9 cellular contexts compared by ENCODE assay signal in genomic region chr6:26019261-26019845, GRCh38. TPM values are rescaled to one million over a fixed set of nuclear protein-coding genes. Genes with fewer than 3 reads are reported as not detected.
DNase-seq lines count a peak whose midpoint lies in the region; ATAC-seq and TF ChIP-seq lines count a peak whose summit lies in the region.
"Had no signal": no experiment of that assay in that cellular context is flagged by ENCODE, and none has a peak within 500 bp of the region (broad histone marks: within the 10 kb centered on the region; RNA-seq: fewer than 3 reads in every experiment).

No MANE protein-coding gene starts in this region.

- peak overlapping the region; percentile 100 for H3K27ac Mint-ChIP-seq in GM23338

- intact Hi-C loops in PC-3 (cut with micrococcal nuclease) (no loop called here), mucosa of descending colon (cut with DNase I, micrococcal nuclease) (no loop called here)

- H3K4me1 ChIP-seq in GM23338 (ENCODE audit: insufficient read depth) = peaks cover 38% of the 10 kb centered on the region
- peaks cover 15% of the 10 kb centered on the region for H3K4me1 ChIP-seq in PC-3 (ENCODE audit: insufficient read depth, low read length)
- H3K4me1 ChIP-seq in osteoblast (ENCODE audit: insufficient read depth, low read length) = peaks cover 25% of the 10 kb centered on the region
- no peaks in the 10 kb centered on the region for H3K4me1 ChIP-seq in mucosa of descending colon (ENCODE audit: low read depth)

- H3K36me3 Mint-ChIP-seq in GM23338 (ENCODE audit: low read depth) = no peaks in the 10 kb centered on the region; the same call in 2 of the 3 replicates

- H4K20me1 ChIP-seq in GM23338 (replicated peaks; ENCODE audit: insufficient read depth) (no peaks in the 10 kb centered on the region), PC-3 (ENCODE audit: low read length) (no peaks in the 10 kb centered on the region), osteoblast (ENCODE audit: insufficient read depth, low read length) (no peaks in the 10 kb centered on the region)

- no peak overlapping the region for H2AFZ ChIP-seq in GM23338
- 0 out of 2 replicates have a peak overlapping the region, but pooled peaks have one; percentile 73 for H2AFZ ChIP-seq in PC-3 (ENCODE audit: low read length)
- H2AFZ ChIP-seq in osteoblast (ENCODE audit: low read length) = peak overlapping the region; percentile 64

- no peaks in the 10 kb centered on the region for H3K36me3 ChIP-seq in GM23338 (ENCODE audit: insufficient read depth)
- no peaks in the 10 kb centered on the region for H3K36me3 ChIP-seq in PC-3 (ENCODE audit: low read depth, low read length)
- H3K36me3 ChIP-seq in osteoblast (ENCODE audit: insufficient read depth, low read length) = no peaks in the 10 kb centered on the region
- H3K36me3 ChIP-seq in mucosa of descending colon (ENCODE audit: low read depth) = no peaks in the 10 kb centered on the region
- H3K36me3 ChIP-seq: heart left ventricle, pancreas had no signal

- H3K9me2 ChIP-seq in GM23338 (ENCODE audit: insufficient read depth) (no peaks in the 10 kb centered on the region), PC-3 (replicated peaks; ENCODE audit: low read length) (no peaks in the 10 kb centered on the region)

- peak overlapping the region; percentile 96 for H3K4me3 Mint-ChIP-seq in GM23338

- no peak for DNase-seq in GM23338 (ENCODE audit: low spot score)
- no peak for DNase-seq in PC-3
- DNase-seq in epithelial cell of proximal tubule (ENCODE audit: low read depth) = no peak
- no peak for DNase-seq in osteoblast (ENCODE audit: insufficient read length, low spot score, missing footprints)
- no peak for DNase-seq in NCI-H1417 (lab: John Stamatoyannopoulos, UW)
- DNase-seq in mucosa of descending colon = no peak
- DNase-seq: heart left ventricle, pancreas had no signal

- H3F3A ChIP-seq in GM23338 (replicated peaks; ENCODE audit: low read depth) = 0 out of 2 replicates have a peak, but pooled peaks cover 7% of the 10 kb centered on the region
- peaks cover 6% of the 10 kb centered on the region for H3F3A ChIP-seq in PC-3 (ENCODE audit: low read length, unreplicated experiment)

- no peaks in the 10 kb centered on the region; the same call in 2 of the 3 replicates for H3K9me3 Mint-ChIP-seq in GM23338

- H3K27me3 Mint-ChIP-seq in GM23338 (ENCODE audit: insufficient read depth, low read depth, poor library complexity) = peaks cover 28% of the 10 kb centered on the region

- POLR2A ChIA-PET in PC-3 (lab: Charles Lee; ENCODE audit: unreplicated experiment) = interaction anchor here (3.4 kb wide), 1 partner anchor 12 kb away, joined by 54 read pairs; a partner anchor contains a TSS

- CTCF ChIA-PET in PC-3 (lab: Charles Lee) = no interaction called here

- H3K4me2 ChIP-seq in GM23338 (no peak overlapping the region), PC-3 (ENCODE audit: low read length) (peak overlapping the region; percentile 97), osteoblast (ENCODE audit: insufficient read depth, low read length) (peak overlapping the region; percentile 93)

- H3K79me2 ChIP-seq in GM23338 (replicated peaks; ENCODE audit: insufficient read depth) = no peaks in the 10 kb centered on the region
- H3K79me2 ChIP-seq in PC-3 (ENCODE audit: low read length) = no peaks in the 10 kb centered on the region
- H3K79me2 ChIP-seq in osteoblast (ENCODE audit: insufficient read depth, low read length) = no peaks in the 10 kb centered on the region

- no peak overlapping the region for H3K4me3 ChIP-seq in GM23338
- peak overlapping the region; percentile 96; the same call in 1 of the 2 replicates for H3K4me3 ChIP-seq in PC-3 (ENCODE audit: low read length)
- peak overlapping the region; percentile 64 for H3K4me3 ChIP-seq in epithelial cell of proximal tubule (ENCODE audit: low read depth, low read length)
- H3K4me3 ChIP-seq in osteoblast (ENCODE audit: insufficient read depth, low read length) = peak overlapping the region; percentile 79
- no peak overlapping the region for H3K4me3 ChIP-seq in mucosa of descending colon

- H3K9me3 ChIP-seq in PC-3 (ENCODE audit: low read length) (no peaks in the 10 kb centered on the region), osteoblast (ENCODE audit: low read depth, low read length) (no peaks in the 10 kb centered on the region), mucosa of descending colon (peaks cover 2% of the 10 kb centered on the region)
- H3K9me3 ChIP-seq: heart left ventricle, pancreas had no signal

- H3K9ac ChIP-seq in PC-3 (ENCODE audit: low read length) = no peak overlapping the region

- ATAC-seq in GM23338 (no peak), PC-3 (no peak), mucosa of descending colon (no peak), GM18858 (IDR thresholded peaks at IDR 0.05; ENCODE audit: unreplicated experiment) (no peak)

- H3K27me3 ChIP-seq in GM23338 (ENCODE audit: insufficient read depth) (no peaks in the 10 kb centered on the region), PC-3 (ENCODE audit: low read length) (no peaks in the 10 kb centered on the region), osteoblast (ENCODE audit: insufficient read depth, low read length) (no peaks in the 10 kb centered on the region)
- H3K27me3 ChIP-seq: heart left ventricle, pancreas had no signal

- peaks cover 45% of the 10 kb centered on the region for H3K4me1 Mint-ChIP-seq in GM23338

- H3K27ac ChIP-seq in GM23338 (ENCODE audit: low read depth) (no peak overlapping the region), PC-3 (ENCODE audit: low read length) (no peak overlapping the region), osteoblast (ENCODE audit: low read depth, low read length) (peak overlapping the region; percentile 97)

- TF ChIP-seq CTCF in GM23338 (conservative IDR thresholded peaks at IDR 0.05; ENCODE audit: low read depth in 2 of 2) (no peak), PC-3 (conservative IDR thresholded peaks at IDR 0.05; ENCODE audit: low read depth, low read length) (no peak), epithelial cell of proximal tubule (conservative IDR thresholded peaks at IDR 0.05; ENCODE audit: low read depth, low read length) (no peak), osteoblast (IDR thresholded peaks at IDR 0.05; ENCODE audit: extremely low read depth, low read depth, low read length) (no peak), mucosa of descending colon (IDR thresholded peaks at IDR 0.05) (no peak)

- no TSS peak for BruUV-seq in PC-3 (replicated peaks; lab: Mats Ljungman, UMichigan)

TF ChIP-seq in GM23338, 12 proteins besides CTCF, POLR2A, EP300 and RAD21 (continues in another document):
- TF ChIP-seq JUNB (IDR thresholded peaks at IDR 0.05; ENCODE audit: unreplicated experiment) (no peak), ZNF331 (CRISPR knock-in tag; IDR thresholded peaks at IDR 0.05; ENCODE audit: low read depth) (no peak)

RNA-seq across cellular contexts. Expression of gene TRIM38, which starts 56.8 kb away (rescaled TPM):
- total RNA-seq in GM23338 (2014; rRNA removed; shearing (Covaris generic)) = 0.58 and 0.66 TPM in 2 replicates
- polyA plus RNA-seq in GM23338 (2016; fragmentation: Nextera tagmentation; extraction: Ambion mirVana) = 0.57 and 0.82 TPM in 2 replicates
- total RNA-seq in PC-3 (2014; rRNA removed) (5.6 and 6.4 TPM in 2 replicates), epithelial cell of proximal tubule (3.0 and 4.2 TPM in 2 replicates), osteoblast (13.0 and 13.3 TPM in 2 replicates), mucosa of descending colon (10 to 100 TPM; 11.4 to 15.8 (median 12.6) TPM)

Comparison
In these comparisons a context has a peak if more than half of its experiments do, and no peak if none do; other contexts are left out.
1. H3K4me3 ChIP-seq: peak in PC-3 (single experiment), epithelial cell of proximal tubule (single experiment) and osteoblast (single experiment); none in GM23338 (single experiment) and mucosa of descending colon (single experiment).